In the genomic region with DNA sequence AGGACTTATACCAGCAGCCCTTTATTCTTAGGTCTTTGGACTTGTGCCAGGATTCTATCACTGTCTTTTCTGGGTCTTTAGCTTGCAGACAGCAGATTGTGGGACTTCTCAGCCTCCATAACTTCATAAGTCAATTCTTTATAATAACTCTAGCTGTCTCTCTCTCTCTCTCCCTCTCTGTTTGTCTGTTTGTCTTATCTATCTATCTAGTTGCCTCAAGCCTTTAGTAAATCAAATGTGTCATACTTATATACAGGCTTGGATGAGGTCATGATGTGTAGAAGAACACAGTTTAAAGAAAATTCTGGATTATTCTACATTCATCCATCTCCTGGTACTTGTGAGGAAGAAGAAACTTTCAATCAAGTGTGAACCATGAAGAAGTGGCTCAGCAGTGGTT, we compare ENCODE assay signal across 29 cellular contexts. TPM values are rescaled to one million over a fixed set of nuclear protein-coding genes. Genes with fewer than 3 reads are reported as not detected.
"Had no signal": no experiment of that assay in that cellular context is flagged by ENCODE, and none has a peak within 500 bp of the region (broad histone marks: within the 10 kb centered on the region; RNA-seq: fewer than 3 reads in every experiment).

No MANE protein-coding gene starts in this region.

- ATAC-seq: activated T-cell treated with anti-CD3 and anti-CD28 coated beads, Interleukin-2, amount 50 U/mL, for 4 hours; activated T-helper 17 cell treated with anti-CD3 and anti-CD28 coated beads, Interleukin-2, amount 50 U/mL, for 72 hours; effector memory CD8-positive, alpha-beta T cell; sciatic nerve; stimulated activated naive CD8-positive, alpha-beta T cell treated with anti-CD3 and anti-CD28 coated beads, Interleukin-15, Interleukin-2, amounts not matched to agents 100 U/mL and 50 U/mL, for 24 hours had no signal

- DNase-seq: activated CD4-positive, alpha-beta memory T cell treated with anti-CD3 and anti-CD28 coated beads, Interleukin-2, amount 10 ng/mL, durations not matched to agents 7 days and 5 days; activated CD4-positive, alpha-beta T cell treated with anti-CD3 and anti-CD28 coated beads, Interleukin-2, amount 10 ng/mL, durations not matched to agents 7 days and 5 days; activated CD4-positive, CD25-positive, alpha-beta regulatory T cell treated with anti-CD3 and anti-CD28 coated beads, Interleukin-2, amount 50 U/mL, for 72 hours; activated CD8-positive, alpha-beta memory T cell treated with anti-CD3 and anti-CD28 coated beads, Interleukin-2, amount 50 U/mL, for 48 hours; activated gamma-delta T cell treated with Interleukin-2 at 50 U/mL for 16 hours; activated naive CD4-positive, alpha-beta T cell treated with anti-CD3 and anti-CD28 coated beads, Interleukin-2, amount 50 U/mL, for 16 hours; activated T-cell treated with anti-CD3 and anti-CD28 coated beads, Interleukin-2, amount 50 U/mL, for 4 hours; anterior cingulate cortex; effector memory CD8-positive, alpha-beta T cell; foreskin melanocyte; islet precursor cell; left ventricle myocardium inferior; naive B cell; nephron progenitor cell; ovary; stimulated activated CD4-positive, alpha-beta T cell treated with anti-CD3 and anti-CD28 coated beads, Interleukin-12 subunit alpha, Interleukin-12 subunit beta, amount 100 ng/mL, for 4 hours; stimulated activated CD4-positive, alpha-beta T cell treated with anti-CD3 and anti-CD28 coated beads, Interleukin-4, amount 100 ng/mL, for 1 hour; stimulated activated naive CD8-positive, alpha-beta T cell treated with anti-CD3 and anti-CD28 coated beads, Interleukin-15, Interleukin-2, amounts not matched to agents 100 U/mL and 50 U/mL, for 24 hours; T-helper 2 cell; testis; transverse colon had no signal

- H3K27me3 ChIP-seq: neutrophil, ovary, testis, transverse colon had no signal

- H3K36me3 ChIP-seq: left ventricle myocardium inferior, neutrophil, ovary, transverse colon had no signal

- H3K4me1 ChIP-seq: testis, transverse colon had no signal

- H3K9me3 ChIP-seq: neutrophil, ovary, testis, transverse colon had no signal

- H3K27ac ChIP-seq: left ventricle myocardium inferior, neutrophil, ovary, skin epidermis, testis, transverse colon had no signal

- H3K4me3 ChIP-seq: left ventricle myocardium inferior, ovary, skin epidermis, testis, transverse colon had no signal

RNA-seq across cellular contexts. Expression of gene ANKRD55, which starts 11.5 kb away (rescaled TPM):
- total RNA-seq: bronchial epithelial cell, progenitor cell of endocrine pancreas, renal cortical epithelial cell, sciatic nerve, urinary bladder had no signal
